In genomic region chr4:36399762-36400353, GRCh38 we compare ENCODE assay signal across 7 cellular contexts.
A peak's percentile ranks its signal among the peaks of the same experiment; 100 is the strongest.
DNase-seq lines count a peak whose midpoint lies in the region; ATAC-seq and TF ChIP-seq lines count a peak whose summit lies in the region.

No MANE protein-coding gene starts in this region.

- TF ChIP-seq CTCF in PC-9 (conservative IDR thresholded peaks at IDR 0.05) (peak; percentile 71), astrocyte of the spinal cord (IDR thresholded peaks at IDR 0.05; ENCODE audit: low read depth, low read length) (peak; percentile 64)

- no peaks in the 10 kb centered on the region for H3K36me3 ChIP-seq in PC-9 (ENCODE audit: low read depth)

- no peaks in the 10 kb centered on the region for H3K27me3 ChIP-seq in PC-9 (ENCODE audit: insufficient read depth, low read depth)

- H3K36me3 Mint-ChIP-seq in memory B cell = no peaks in the 10 kb centered on the region

- no peak overlapping the region for H3K4me3 Mint-ChIP-seq in memory B cell

- no peak overlapping the region for H3K27ac ChIP-seq in PC-9

- no peaks in the 10 kb centered on the region for H3F3A ChIP-seq in PC-9 (ENCODE audit: insufficient read depth, low read depth)

- H3K4me1 Mint-ChIP-seq in memory B cell = no peaks in the 10 kb centered on the region

- no peaks in the 10 kb centered on the region for H3K27me3 Mint-ChIP-seq in memory B cell

- no peaks in the 10 kb centered on the region for H3K9me3 ChIP-seq in PC-9 (ENCODE audit: insufficient read depth, low read depth)

- H2AFZ ChIP-seq in PC-9 = no peak overlapping the region

- CTCF ChIA-PET in PC-9 (lab: Charles Lee) = interaction anchor here (0.9 to 1.1 kb wide), 2 partner anchors 23 to 991 kb away, joined by 3 to 4 read pairs; no protein-coding TSS in a partner anchor

- POLR2A ChIA-PET in PC-9 (lab: Charles Lee; ENCODE audit: unreplicated experiment) = interaction anchor here (0.6 to 0.7 kb wide), 3 partner anchors 38 to 1043 kb away, joined by 3 to 8 read pairs (median 4); partner anchors contain the start of gene ARAP2

- peaks cover 4% of the 10 kb centered on the region for H3K9me3 Mint-ChIP-seq in memory B cell

- BruUV-seq in PC-9 (replicated peaks; lab: Mats Ljungman, UMichigan) = no TSS peak

- DNase-seq in PC-9 (peak in 1 of 2 experiments; percentile 5), astrocyte of the spinal cord (ENCODE audit: low read depth, low spot score) (peak; percentile 41), memory B cell (ENCODE audit: low spot score in 2 of 2) (peak; percentile 31 to 49), HCEC 1CT (no peak), NCI-H2171 (lab: John Stamatoyannopoulos, UW) (no peak)

- no peaks in the 10 kb centered on the region for H3K4me1 ChIP-seq in PC-9 (replicated peaks; ENCODE audit: insufficient read depth)

- no peaks in the 10 kb centered on the region for H3K9me2 ChIP-seq in PC-9 (ENCODE audit: insufficient read depth)

- ATAC-seq in GM18502 (IDR thresholded peaks at IDR 0.05; ENCODE audit: poor library complexity, unreplicated experiment) = peak; percentile 64
- peak; percentile 54 for ATAC-seq in HG02571 (IDR thresholded peaks at IDR 0.05; ENCODE audit: unreplicated experiment)
- ATAC-seq in memory B cell (ENCODE audit: low read depth) = peak; percentile 46

- no peak overlapping the region for H3K27ac Mint-ChIP-seq in memory B cell

- in situ Hi-C loops in astrocyte of the spinal cord (cut with HindIII; ENCODE audit: low sequenced_read_pairs) = no loop called here

- no peak overlapping the region for H3K4me2 ChIP-seq in PC-9

- intact Hi-C loops in PC-9 (cut with micrococcal nuclease; ENCODE audit: unreplicated experiment) = loop anchor here (1.0 kb wide), 1 partner anchor 49 kb away; no protein-coding TSS in a partner anchor

- no peaks in the 10 kb centered on the region for H4K20me1 ChIP-seq in PC-9 (ENCODE audit: insufficient read depth)

- H3K4me3 ChIP-seq in PC-9 (no peak overlapping the region), astrocyte of the spinal cord (ENCODE audit: low read depth, low read length) (no peak overlapping the region)

- H3K79me2 ChIP-seq in PC-9 (ENCODE audit: low read depth) = no peaks in the 10 kb centered on the region

Comparison
In these comparisons a context has a peak if more than half of its experiments do, and no peak if none do; other contexts are left out.
1. DNase-seq: peak in astrocyte of the spinal cord (single experiment) and memory B cell (2 of 2); none in HCEC 1CT (single experiment) and NCI-H2171 (single experiment).
2. Peak in every context shown above with its lines, with median percentiles within 50 percentile points of each other: ATAC-seq.